ENCODE assay signal across 19 cellular contexts in the genomic region with DNA sequence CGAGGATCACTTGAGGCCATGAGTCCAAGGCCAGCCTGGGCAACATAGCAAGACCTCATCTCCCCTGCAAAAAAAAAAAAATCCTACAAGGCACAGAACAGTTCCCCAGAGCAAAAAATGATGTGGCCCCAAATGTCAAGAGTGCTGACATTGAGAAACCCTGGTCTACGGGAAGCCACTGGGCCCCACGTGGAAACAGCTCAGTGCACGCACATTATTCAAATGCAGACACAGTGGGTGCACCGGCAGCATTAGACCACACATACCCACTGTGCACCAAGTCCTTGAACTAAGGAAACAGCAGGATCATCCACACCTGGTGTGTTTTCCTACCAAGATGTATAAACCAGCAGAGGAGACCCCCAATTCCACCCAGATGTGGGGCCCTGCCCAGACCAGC.
"Had no signal": no experiment of that assay in that cellular context is flagged by ENCODE, and none has a peak within 500 bp of the region (broad histone marks: within the 10 kb centered on the region; RNA-seq: fewer than 3 reads in every experiment).

No MANE protein-coding gene starts in this region.

- H3K4me3 ChIP-seq: MG63, SJSA1, SK-N-MC had no signal

- H3K36me3 ChIP-seq: MG63, SJSA1 had no signal

- H3K9me3 ChIP-seq: SJSA1 had no signal

- H3K27ac ChIP-seq: SJSA1, SK-N-MC had no signal

- H3K27me3 ChIP-seq: SJSA1 had no signal

- DNase-seq: KBM-7, MG63, NCI-H1092 treated with DMSO at 0.1 percent for 48 hours, NCI-H1417, NCI-H1436 treated with DMSO at 0.1 percent for 48 hours, NCI-H1694, NCI-H187 treated with DMSO at 0.1 percent for 48 hours, NCI-H2029 treated with DMSO at 0.1 percent for 48 hours, NCI-H2171 treated with DMSO at 0.1 percent for 48 hours, NCI-H510A, NCI-H524 treated with DMSO at 0.1 percent for 48 hours, NCI-H69, NCI-H774, Right ventricle myocardium superior, RPMI8226, SIG-M5 had no signal

- FAIRE-seq: RCC 7860 had no signal
